ENCODE assay signal across 20 cellular contexts in the genomic region with DNA sequence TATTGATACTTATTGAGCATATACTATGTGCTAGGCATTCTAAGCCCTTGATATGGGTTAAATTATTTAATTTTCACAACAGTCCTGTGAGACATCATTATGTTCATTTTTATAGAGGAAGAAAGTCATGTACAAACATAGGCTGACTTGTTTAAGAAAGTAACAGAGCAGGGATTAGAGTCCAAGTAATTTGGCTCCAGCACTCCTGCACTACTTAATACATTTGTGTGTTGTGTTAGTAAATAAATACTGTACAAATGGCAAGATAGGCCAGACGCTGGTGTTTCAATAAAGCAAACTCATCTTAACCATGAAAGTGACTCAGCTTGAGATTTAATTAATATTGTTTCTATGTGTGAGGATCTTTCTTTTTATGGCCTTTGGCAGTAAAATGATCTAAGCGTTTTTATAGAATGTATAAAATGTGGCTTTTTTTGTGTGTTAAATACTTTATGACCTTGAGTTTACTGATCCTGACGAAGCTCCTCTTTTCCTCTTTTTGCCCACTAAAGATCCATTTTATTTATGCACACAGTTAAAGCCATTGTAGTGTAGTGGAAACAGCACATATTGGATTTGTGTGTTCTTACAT.
"Had no signal": no experiment of that assay in that cellular context is flagged by ENCODE, and none has a peak within 500 bp of the region (broad histone marks: within the 10 kb centered on the region; RNA-seq: fewer than 3 reads in every experiment).

No MANE protein-coding gene starts in this region.

- H3K4me1 ChIP-seq: breast epithelium, psoas muscle, testis had no signal

- H3K4me3 Mint-ChIP-seq: activated naive CD4-positive, alpha-beta T cell treated with anti-CD3 and anti-CD28 coated beads, Interleukin-2, amount 50 U/mL, for 24 hours; natural killer cell; stimulated activated naive CD8-positive, alpha-beta T cell treated with anti-CD3 and anti-CD28 coated beads, Interleukin-15, Interleukin-2, amounts not matched to agents 100 ng/mL and 50 ng/mL, for 24 hours; T-helper 2 cell treated with Interferon-gamma antibody and Interleukin-4, amounts not matched to agents 5 μg/mL and 100 μg/mL, for 36 hours had no signal

- H3K9me3 ChIP-seq: breast epithelium, esophagus squamous epithelium, psoas muscle, testis had no signal

- H3K27me3 Mint-ChIP-seq: activated naive CD4-positive, alpha-beta T cell treated with anti-CD3 and anti-CD28 coated beads, Interleukin-2, amount 50 U/mL, for 24 hours; stimulated activated naive CD8-positive, alpha-beta T cell treated with anti-CD3 and anti-CD28 coated beads, Interleukin-15, Interleukin-2, amounts not matched to agents 100 ng/mL and 50 ng/mL, for 24 hours had no signal

- ATAC-seq: natural killer cell, psoas muscle, sciatic nerve had no signal

- H3K9me3 Mint-ChIP-seq: activated naive CD4-positive, alpha-beta T cell treated with anti-CD3 and anti-CD28 coated beads, Interleukin-2, amount 50 U/mL, for 24 hours; natural killer cell; stimulated activated naive CD8-positive, alpha-beta T cell treated with anti-CD3 and anti-CD28 coated beads, Interleukin-15, Interleukin-2, amounts not matched to agents 100 ng/mL and 50 ng/mL, for 24 hours had no signal

- H3K27me3 ChIP-seq: breast epithelium, esophagus squamous epithelium, testis had no signal

- H3K36me3 Mint-ChIP-seq: natural killer cell had no signal

- DNase-seq: activated CD4-positive, alpha-beta T cell treated with anti-CD3 and anti-CD28 coated beads, Interleukin-2, amount 50 U/mL, for 4 hours; activated CD4-positive, CD25-positive, alpha-beta regulatory T cell treated with anti-CD3 and anti-CD28 coated beads, Interleukin-2, amount 50 U/mL, for 72 hours; activated effector memory CD4-positive, alpha-beta T cell treated with Interleukin-2 at 50 U/mL for 16 hours; activated T-cell treated with anti-CD3 and anti-CD28 coated beads, Interleukin-2, amount 50 U/mL, for 1 hour; amygdala; esophagus squamous epithelium; foreskin melanocyte; mammary epithelial cell; natural killer cell; nucleus accumbens; psoas muscle; stimulated activated CD4-positive, alpha-beta T cell treated with anti-CD3 and anti-CD28 coated beads, Interleukin-12 subunit alpha, Interleukin-12 subunit beta, amount 100 ng/mL, for 4 hours; stimulated activated CD8-positive, alpha-beta memory T cell treated with anti-CD3 and anti-CD28 coated beads, Interleukin-4, amount 100 ng/mL, for 48 hours; SW 1271; testis had no signal

- H3K4me3 ChIP-seq: breast epithelium, esophagus squamous epithelium, psoas muscle, testis had no signal

- H3K27ac Mint-ChIP-seq: activated naive CD4-positive, alpha-beta T cell treated with anti-CD3 and anti-CD28 coated beads, Interleukin-2, amount 50 U/mL, for 24 hours; natural killer cell; stimulated activated naive CD8-positive, alpha-beta T cell treated with anti-CD3 and anti-CD28 coated beads, Interleukin-15, Interleukin-2, amounts not matched to agents 100 ng/mL and 50 ng/mL, for 24 hours; T-helper 2 cell treated with Interferon-gamma antibody and Interleukin-4, amounts not matched to agents 5 μg/mL and 100 μg/mL, for 36 hours had no signal

- H3K36me3 ChIP-seq: breast epithelium, esophagus squamous epithelium had no signal

- H3K27ac ChIP-seq: breast epithelium, psoas muscle, testis had no signal
